ENCODE assay signal across 19 cellular contexts in the genomic region with DNA sequence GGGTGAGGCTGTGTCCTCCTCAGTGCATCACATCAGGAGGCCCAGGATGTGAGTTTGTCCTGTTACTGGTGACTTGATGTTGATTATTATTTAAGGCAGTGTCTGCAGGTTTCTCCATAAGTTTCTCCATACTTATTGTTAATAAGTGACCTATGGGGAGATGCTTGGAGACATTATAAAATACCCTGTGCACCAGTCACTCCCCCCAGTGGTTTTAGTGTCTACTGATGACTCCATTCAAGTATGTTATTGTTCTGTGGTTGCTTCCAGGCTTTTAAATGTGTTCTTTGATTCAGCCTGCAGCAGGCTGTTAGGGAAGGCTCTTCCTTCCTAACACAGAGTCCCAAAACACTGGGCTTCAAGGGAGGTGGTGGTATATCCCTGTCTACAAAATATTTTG. TPM values are rescaled to one million over a fixed set of nuclear protein-coding genes. Genes with fewer than 3 reads are reported as not detected.
DNase-seq lines count a peak whose midpoint lies in the region; ATAC-seq and TF ChIP-seq lines count a peak whose summit lies in the region.
"Had no signal": no experiment of that assay in that cellular context is flagged by ENCODE, and none has a peak within 500 bp of the region (broad histone marks: within the 10 kb centered on the region; RNA-seq: fewer than 3 reads in every experiment).

No MANE protein-coding gene starts in this region.

- DNase-seq in AG08396 (ENCODE audit: low spot score), result peak; percentile 37
- peak; percentile 37 for DNase-seq in HT1080 (ENCODE audit: low read depth)
- DNase-seq in brain microvascular endothelial cell, result peak; percentile 43
- peak; percentile 62 for DNase-seq in kidney epithelial cell (ENCODE audit: low read depth)
- no peak for DNase-seq in A673 (ENCODE audit: low spot score)
- no peak for DNase-seq in stimulated activated naive CD8-positive, alpha-beta T cell treated with anti-CD3 and anti-CD28 coated beads, Interleukin-15, Interleukin-2, amounts not matched to agents 100 U/mL and 50 U/mL, for 24 hours
- DNase-seq in NCI-H1092 treated with DMSO at 0.1 percent for 48 hours (lab: John Stamatoyannopoulos, UW), result no peak
- DNase-seq: 8988T, C1 segment of cervical spinal cord, HFFc6, Karpas-422, MM.1S, NCI-H1105, NCI-H187 treated with DMSO at 0.1 percent for 48 hours, NCI-H446 treated with DMSO at 0.1 percent for 48 hours, NCI-H774, PC-9 had no signal

- in situ Hi-C loops in brain microvascular endothelial cell (cut with HindIII; ENCODE audit: low pct_ligation_motif_present, low sequenced_read_pairs), result no loop called here

- no peak overlapping the region for H3K27ac ChIP-seq in brain microvascular endothelial cell
- H3K27ac ChIP-seq in A673 (ENCODE audit: low read depth, low read length, poor library complexity, severe bottlenecking), result no peak overlapping the region
- H3K27ac ChIP-seq: PC-9 had no signal

- no peak overlapping the region for H3K4me3 ChIP-seq in brain microvascular endothelial cell (ENCODE audit: low read depth, low read length)
- no peak overlapping the region for H3K4me3 ChIP-seq in kidney epithelial cell (ENCODE audit: low read depth, low read length)
- H3K4me3 ChIP-seq in A673 (ENCODE audit: low read depth, low read length, poor library complexity, severe bottlenecking), result no peak overlapping the region
- H3K4me3 ChIP-seq: PC-9 had no signal

- TF ChIP-seq CTCF in brain microvascular endothelial cell (IDR thresholded peaks at IDR 0.05; ENCODE audit: low read depth, low read length, missing control alignments), result no peak
- peak; percentile 10 for TF ChIP-seq CTCF in kidney epithelial cell (IDR thresholded peaks at IDR 0.05; ENCODE audit: insufficient read depth, low read length, poor library complexity, severe bottlenecking)
- TF ChIP-seq CTCF in A673 (conservative IDR thresholded peaks at IDR 0.05; ENCODE audit: low read depth, low read length), result no peak

- no peaks in the 10 kb centered on the region for H3K4me1 ChIP-seq in A673 (ENCODE audit: insufficient read depth, low read length, poor library complexity, severe bottlenecking)

- no peak for ATAC-seq in stimulated activated naive CD8-positive, alpha-beta T cell treated with anti-CD3 and anti-CD28 coated beads, Interleukin-15, Interleukin-2, amounts not matched to agents 100 U/mL and 50 U/mL, for 24 hours
- no peak for ATAC-seq in HG03520 (IDR thresholded peaks at IDR 0.05; ENCODE audit: unreplicated experiment)

- H3K36me3 ChIP-seq in brain microvascular endothelial cell (replicated peaks), result no peaks in the 10 kb centered on the region
- no peaks in the 10 kb centered on the region for H3K36me3 ChIP-seq in kidney epithelial cell (ENCODE audit: control insufficient read depth, insufficient read depth, low read length)
- no peaks in the 10 kb centered on the region for H3K36me3 ChIP-seq in A673 (ENCODE audit: insufficient read depth, low read length, poor library complexity, severe bottlenecking)

- no TSS peak for BruUV-seq in A673 (replicated peaks; lab: Mats Ljungman, UMichigan)

- intact Hi-C loops in A673 (cut with micrococcal nuclease; ENCODE audit: unreplicated experiment), result no loop called here

- POLR2A ChIA-PET in A673 (lab: Charles Lee; ENCODE audit: low non-redundant PET), result no interaction called here

- no peaks in the 10 kb centered on the region for H3K9me3 ChIP-seq in A673 (ENCODE audit: low read depth, low read length, poor library complexity, severe bottlenecking)

- H3K27me3 ChIP-seq in brain microvascular endothelial cell (replicated peaks) (no peaks in the 10 kb centered on the region), kidney epithelial cell (ENCODE audit: control insufficient read depth, insufficient read depth, low read length) (no peaks in the 10 kb centered on the region), A673 (replicated peaks; ENCODE audit: insufficient read depth, low read depth, low read length, poor library complexity) (peaks cover 3% of the 10 kb centered on the region)

- CTCF ChIA-PET in A673 (lab: Charles Lee), result no interaction called here

RNA-seq across cellular contexts. Expression of a gene that starts 14.6 kb away (rescaled TPM):
- total RNA-seq in HT1080 (2014; rRNA removed; shearing (Covaris generic)), result 193 and 254 TPM in 2 replicates
- polyA plus RNA-seq in HT1080 (2015; cell fraction: cytosol; rRNA removed), result 330 and 351 TPM in 2 replicates
- polyA plus RNA-seq in HT1080 (2015; cell fraction: nucleus; rRNA removed), result 122 and 134 TPM in 2 replicates
- total RNA-seq in kidney epithelial cell (303 and 381 TPM in 2 replicates), A673 (2021) (82.7 and 91.3 TPM in 2 replicates)

RNA-seq across cellular contexts. Expression of a gene that starts 36.5 kb away (rescaled TPM):
- total RNA-seq in HT1080 (2014; rRNA removed; shearing (Covaris generic)), result not detected in 2 replicates
- not detected in 2 replicates for polyA plus RNA-seq in HT1080 (2015; cell fraction: cytosol; rRNA removed)
- not detected in 2 replicates for polyA plus RNA-seq in HT1080 (2015; cell fraction: nucleus; rRNA removed)
- total RNA-seq in kidney epithelial cell (not detected in 2 replicates), A673 (2021) (not detected in 2 replicates)
- total RNA-seq: Daoy, HFFc6, PC-9 had no signal

RNA-seq across cellular contexts. Expression of a gene that starts 46.7 kb away (rescaled TPM):
- not detected in 2 replicates for total RNA-seq in HT1080 (2014; rRNA removed; shearing (Covaris generic))
- not detected in 2 replicates for polyA plus RNA-seq in HT1080 (2015; cell fraction: cytosol; rRNA removed)
- not detected in 2 replicates for polyA plus RNA-seq in HT1080 (2015; cell fraction: nucleus; rRNA removed)
- total RNA-seq in kidney epithelial cell (not detected in 2 replicates), A673 (2021) (not detected in 2 replicates)
- total RNA-seq: Daoy, HFFc6, PC-9 had no signal

Comparison
In these comparisons a context has a peak if more than half of its experiments do, and no peak if none do; other contexts are left out.
1. DNase-seq: peak in AG08396 (single experiment), HT1080 (single experiment), brain microvascular endothelial cell (single experiment) and kidney epithelial cell (single experiment); none in A673 (single experiment), stimulated activated naive CD8-positive, alpha-beta T cell treated with anti-CD3 and anti-CD28 coated beads, Interleukin-15, Interleukin-2, amounts not matched to agents 100 U/mL and 50 U/mL, for 24 hours (single experiment) and NCI-H1092 treated with DMSO at 0.1 percent for 48 hours (single experiment).